In genomic region chr20:35454881-35455609, GRCh38 we compare ENCODE assay signal across 8 cellular contexts. TPM values are rescaled to one million over a fixed set of nuclear protein-coding genes. Genes with fewer than 3 reads are reported as not detected.
A peak's percentile ranks its signal among the peaks of the same experiment; 100 is the strongest.
DNase-seq lines count a peak whose midpoint lies in the region; ATAC-seq and TF ChIP-seq lines count a peak whose summit lies in the region.

CEP250 (plus strand) TSS chr20:35455598; CDS start chr20:35462368, 6,770 bp downstream.

- peaks cover 5 to 15% of the 10 kb centered on the region in 2 donors for H3K4me1 ChIP-seq in left lung

- H3K36me3 ChIP-seq in left lung: no peaks in the 10 kb centered on the region

- H3K27me3 ChIP-seq in left lung: no peaks in the 10 kb centered on the region

- H3K27me3 Mint-ChIP-seq in dendritic cell treated with granulocyte-macrophage colony-stimulating factor and Interleukin-4, amounts not matched to agents 40 ng/mL and 50 ng/mL, for 4 days: no peaks in the 10 kb centered on the region

- peaks cover 2% of the 10 kb centered on the region for H3K36me3 Mint-ChIP-seq in dendritic cell treated with granulocyte-macrophage colony-stimulating factor and Interleukin-4, amounts not matched to agents 40 ng/mL and 50 ng/mL, for 4 days (ENCODE audit: low read depth)

- H3K9me3 Mint-ChIP-seq in dendritic cell treated with granulocyte-macrophage colony-stimulating factor and Interleukin-4, amounts not matched to agents 40 ng/mL and 50 ng/mL, for 4 days: no peaks in the 10 kb centered on the region

- peak within 1 kb of the TSS; percentile 78 to 96 for H3K4me3 ChIP-seq in left lung

- intact Hi-C loops in dendritic cell treated with granulocyte-macrophage colony-stimulating factor and Interleukin-4, amounts not matched to agents 40 ng/mL and 50 ng/mL, for 4 days (cut with micrococcal nuclease): loop anchor here (2.0 to 10.0 kb wide), 2 partner anchors 86 to 240 kb away; partner anchors contain the start of genes NFS1 and ROMO1
- intact Hi-C loops in left lung (cut with DNase I): no loop called here

- peak within 1 kb of the TSS; percentile 93 for H3K27ac Mint-ChIP-seq in dendritic cell treated with granulocyte-macrophage colony-stimulating factor and Interleukin-4, amounts not matched to agents 40 ng/mL and 50 ng/mL, for 4 days

- H3K4me1 Mint-ChIP-seq in dendritic cell treated with granulocyte-macrophage colony-stimulating factor and Interleukin-4, amounts not matched to agents 40 ng/mL and 50 ng/mL, for 4 days (ENCODE audit: low read depth): peaks cover 24% of the 10 kb centered on the region

- peak in 1 of 2 donors; percentile 8 for TF ChIP-seq CTCF in left lung (IDR thresholded peaks at IDR 0.05)

- H3K4me3 Mint-ChIP-seq in dendritic cell treated with granulocyte-macrophage colony-stimulating factor and Interleukin-4, amounts not matched to agents 40 ng/mL and 50 ng/mL, for 4 days: peak within 1 kb of the TSS; percentile 83

- peak; percentile 93 for ATAC-seq in GM19438 (IDR thresholded peaks at IDR 0.05; ENCODE audit: low read depth, unreplicated experiment)
- peak; percentile 84 for ATAC-seq in HG03571 (IDR thresholded peaks at IDR 0.05; ENCODE audit: unreplicated experiment)
- peak; percentile 99 for ATAC-seq in left lung

- no peaks in the 10 kb centered on the region for H3K9me3 ChIP-seq in left lung

- DNase-seq in CD1c-positive myeloid dendritic cell (ENCODE audit: extremely low spot score) (peak; percentile 97), NCI-H774 (lab: John Stamatoyannopoulos, UW) (peak; percentile 95), left lung (peak; percentile 95 to 98)
- peak; percentile 91 to 92 for DNase-seq in activated CD4-positive, alpha-beta T cell treated with anti-CD3 and anti-CD28 coated beads, Interleukin-2, amount 50 U/mL, for 4 hours
- peak; percentile 94 for DNase-seq in stimulated activated CD4-positive, alpha-beta T cell treated with anti-CD3 and anti-CD28 coated beads, Interleukin-2, amount 100 ng/mL, for 4 hours (ENCODE audit: low read depth)

- peak within 1 kb of the TSS; percentile 92 to 97 for H3K27ac ChIP-seq in left lung

RNA-seq across cellular contexts. Expression of gene CEP250, which starts in this region (rescaled TPM):
- total RNA-seq in left lung: 10 to 100 TPM; 23.4 to 27.2 TPM

Comparison
In these comparisons a context has a peak if more than half of its experiments do, and no peak if none do; other contexts are left out.
1. Peak in every context shown above with its lines: DNase-seq, ATAC-seq, H3K4me3 ChIP-seq and H3K27ac ChIP-seq.